ENCODE assay signal across 9 cellular contexts in genomic region chr19:46783670-46784069, GRCh38. TPM values are rescaled to one million over a fixed set of nuclear protein-coding genes. Genes with fewer than 3 reads are reported as not detected.
DNase-seq lines count a peak whose midpoint lies in the region; ATAC-seq and TF ChIP-seq lines count a peak whose summit lies in the region.
"Had no signal": no experiment of that assay in that cellular context is flagged by ENCODE, and none has a peak within 500 bp of the region (broad histone marks: within the 10 kb centered on the region; RNA-seq: fewer than 3 reads in every experiment).

No MANE protein-coding gene starts in this region.

- no peaks in the 10 kb centered on the region for H3K9me3 Mint-ChIP-seq in activated naive CD4-positive, alpha-beta T cell treated with anti-CD3 and anti-CD28 coated beads, Interleukin-2, amount 50 U/mL, for 72 hours
- H3K9me3 Mint-ChIP-seq in natural killer cell treated with Interleukin-12 subunit alpha and Interleukin-12 subunit beta and Interleukin-15 and Interleukin-18, amount 100 ng/mL, for 72 hours: no peaks in the 10 kb centered on the region

- H3K27me3 ChIP-seq in Loucy (ENCODE audit: insufficient read depth, low read length, poor library complexity, severe bottlenecking): peaks cover 5% of the 10 kb centered on the region
- H3K27me3 ChIP-seq: colonic mucosa had no signal

- H3K36me3 Mint-ChIP-seq in activated naive CD4-positive, alpha-beta T cell treated with anti-CD3 and anti-CD28 coated beads, Interleukin-2, amount 50 U/mL, for 72 hours: peaks cover 60 to 63% of the 10 kb centered on the region in 2 donors
- peaks cover 24% of the 10 kb centered on the region for H3K36me3 Mint-ChIP-seq in natural killer cell treated with Interleukin-12 subunit alpha and Interleukin-12 subunit beta and Interleukin-15 and Interleukin-18, amount 100 ng/mL, for 72 hours

- H3K36me3 ChIP-seq in Loucy (ENCODE audit: insufficient read depth, low read length): peaks cover 37% of the 10 kb centered on the region; the same call in 1 of the 2 replicates

- H3K79me2 ChIP-seq in Loucy (ENCODE audit: insufficient read depth, low read length): peaks cover 91% of the 10 kb centered on the region

- H3K9me3 ChIP-seq in Loucy (ENCODE audit: insufficient read depth, low read depth, low read length): no peaks in the 10 kb centered on the region
- H3K9me3 ChIP-seq: colonic mucosa had no signal

- peaks cover 81% of the 10 kb centered on the region for H4K20me1 ChIP-seq in Loucy (ENCODE audit: insufficient read depth, low read length, poor library complexity, severe bottlenecking)

- peak overlapping the region; percentile 99 for H3K4me2 ChIP-seq in Loucy (ENCODE audit: low read depth, low read length, poor library complexity, severe bottlenecking)

- H3K27me3 Mint-ChIP-seq in natural killer cell treated with Interleukin-12 subunit alpha and Interleukin-12 subunit beta and Interleukin-15 and Interleukin-18, amount 100 ng/mL, for 72 hours: no peaks in the 10 kb centered on the region

- H3K9ac ChIP-seq in Loucy (ENCODE audit: low read depth, low read length, poor library complexity, severe bottlenecking): peak overlapping the region; percentile 99

- peak overlapping the region; percentile 98 to 99 for H3K27ac Mint-ChIP-seq in activated naive CD4-positive, alpha-beta T cell treated with anti-CD3 and anti-CD28 coated beads, Interleukin-2, amount 50 U/mL, for 72 hours
- H3K27ac Mint-ChIP-seq in natural killer cell treated with Interleukin-12 subunit alpha and Interleukin-12 subunit beta and Interleukin-15 and Interleukin-18, amount 100 ng/mL, for 72 hours: peak overlapping the region; percentile 99

- H3K4me3 ChIP-seq in Loucy (ENCODE audit: low read length, poor library complexity, severe bottlenecking): peak overlapping the region; percentile 79

- no peaks in the 10 kb centered on the region for H3K9me2 ChIP-seq in Loucy (replicated peaks; ENCODE audit: low read depth, low read length)

- no peak overlapping the region for H2AFZ ChIP-seq in Loucy (ENCODE audit: low read length)

- no peaks in the 10 kb centered on the region for H3F3A ChIP-seq in Loucy (ENCODE audit: low read depth)

- TF ChIP-seq CTCF in Loucy (conservative IDR thresholded peaks at IDR 0.05; ENCODE audit: low read length): no peak

- ATAC-seq in activated naive CD4-positive, alpha-beta T cell treated with anti-CD3 and anti-CD28 coated beads, Interleukin-2, amount 50 U/mL, for 72 hours: no peak
- no peak for ATAC-seq in natural killer cell treated with Interleukin-12 subunit alpha and Interleukin-12 subunit beta and Interleukin-15 and Interleukin-18, amount 100 ng/mL, for 72 hours
- ATAC-seq in GM19328 (IDR thresholded peaks at IDR 0.05; ENCODE audit: unreplicated experiment): no peak
- no peak for ATAC-seq in HG03039 (IDR thresholded peaks at IDR 0.05; ENCODE audit: unreplicated experiment)

- H3K4me1 ChIP-seq in Loucy (ENCODE audit: insufficient read depth, low read length, poor library complexity, severe bottlenecking): peaks cover 27% of the 10 kb centered on the region

- peak; percentile 54 for DNase-seq in DMS153 treated with DMSO at 0.1 percent for 48 hours (lab: John Stamatoyannopoulos, UW; ENCODE audit: unreplicated experiment)
- no peak for DNase-seq in activated naive CD4-positive, alpha-beta T cell treated with anti-CD3 and anti-CD28 coated beads, Interleukin-2, amount 50 U/mL, for 72 hours (ENCODE audit: low spot score in 2 of 2)
- no peak for DNase-seq in natural killer cell treated with Interleukin-12 subunit alpha and Interleukin-12 subunit beta and Interleukin-15 and Interleukin-18, amount 100 ng/mL, for 72 hours (ENCODE audit: low spot score)
- no peak for DNase-seq in occipital lobe (lab: John Stamatoyannopoulos, UW)
- DNase-seq in NCI-H1436 (lab: John Stamatoyannopoulos, UW): no peak
- DNase-seq: colonic mucosa had no signal

- H3K4me1 Mint-ChIP-seq in natural killer cell treated with Interleukin-12 subunit alpha and Interleukin-12 subunit beta and Interleukin-15 and Interleukin-18, amount 100 ng/mL, for 72 hours (ENCODE audit: low read depth in 2 of 2): peaks cover 49 to 65% of the 10 kb centered on the region in 2 donors

- H3K4me3 Mint-ChIP-seq in natural killer cell treated with Interleukin-12 subunit alpha and Interleukin-12 subunit beta and Interleukin-15 and Interleukin-18, amount 100 ng/mL, for 72 hours: peak overlapping the region; percentile 98

RNA-seq across cellular contexts. Expression of gene SLC1A5, which starts 4.7 kb away (rescaled TPM):
- 100 to 1,000 TPM in 1 of 2 donors, 10 to 100 TPM in 1; 99.3 to 159 TPM for total RNA-seq in activated naive CD4-positive, alpha-beta T cell treated with anti-CD3 and anti-CD28 coated beads, Interleukin-2, amount 50 U/mL, for 72 hours
- total RNA-seq in natural killer cell treated with Interleukin-12 subunit alpha and Interleukin-12 subunit beta and Interleukin-15 and Interleukin-18, amount 100 ng/mL, for 72 hours: 100 to 1,000 TPM; 215 to 269 TPM
- 3.3 TPM for total RNA-seq in occipital lobe

RNA-seq across cellular contexts. Expression of gene STRN4, which starts 37.4 kb away (rescaled TPM):
- 100 to 1,000 TPM in 1 of 2 donors, 10 to 100 TPM in 1; 67.3 to 117 TPM for total RNA-seq in activated naive CD4-positive, alpha-beta T cell treated with anti-CD3 and anti-CD28 coated beads, Interleukin-2, amount 50 U/mL, for 72 hours
- 100 to 1,000 TPM in 1 of 2 donors, 10 to 100 TPM in 1; 88.9 to 121 TPM for total RNA-seq in natural killer cell treated with Interleukin-12 subunit alpha and Interleukin-12 subunit beta and Interleukin-15 and Interleukin-18, amount 100 ng/mL, for 72 hours
- 85.2 TPM for total RNA-seq in occipital lobe

RNA-seq across cellular contexts. Expression of gene FKRP, which starts 37.8 kb away (rescaled TPM):
- total RNA-seq in activated naive CD4-positive, alpha-beta T cell treated with anti-CD3 and anti-CD28 coated beads, Interleukin-2, amount 50 U/mL, for 72 hours: 1 to 10 TPM; 2.8 to 9.7 TPM
- 10 to 100 TPM; 16.4 to 25.4 TPM for total RNA-seq in natural killer cell treated with Interleukin-12 subunit alpha and Interleukin-12 subunit beta and Interleukin-15 and Interleukin-18, amount 100 ng/mL, for 72 hours
- 11.7 TPM for total RNA-seq in occipital lobe

Comparison
In these comparisons a context has a peak if more than half of its experiments do, and no peak if none do; other contexts are left out.
1. RNA of gene SLC1A5, which starts 4.7 kb away (total RNA-seq): 215 to 269 TPM in natural killer cell treated with Interleukin-12 subunit alpha and Interleukin-12 subunit beta and Interleukin-15 and Interleukin-18, amount 100 ng/mL, for 72 hours and 99.3 to 159 TPM in activated naive CD4-positive, alpha-beta T cell treated with anti-CD3 and anti-CD28 coated beads, Interleukin-2, amount 50 U/mL, for 72 hours; 3.3 TPM in occipital lobe (single experiment); every median in the first group is over 10 times any median in the second.